8 cellular contexts compared by ENCODE assay signal in the genomic region with DNA sequence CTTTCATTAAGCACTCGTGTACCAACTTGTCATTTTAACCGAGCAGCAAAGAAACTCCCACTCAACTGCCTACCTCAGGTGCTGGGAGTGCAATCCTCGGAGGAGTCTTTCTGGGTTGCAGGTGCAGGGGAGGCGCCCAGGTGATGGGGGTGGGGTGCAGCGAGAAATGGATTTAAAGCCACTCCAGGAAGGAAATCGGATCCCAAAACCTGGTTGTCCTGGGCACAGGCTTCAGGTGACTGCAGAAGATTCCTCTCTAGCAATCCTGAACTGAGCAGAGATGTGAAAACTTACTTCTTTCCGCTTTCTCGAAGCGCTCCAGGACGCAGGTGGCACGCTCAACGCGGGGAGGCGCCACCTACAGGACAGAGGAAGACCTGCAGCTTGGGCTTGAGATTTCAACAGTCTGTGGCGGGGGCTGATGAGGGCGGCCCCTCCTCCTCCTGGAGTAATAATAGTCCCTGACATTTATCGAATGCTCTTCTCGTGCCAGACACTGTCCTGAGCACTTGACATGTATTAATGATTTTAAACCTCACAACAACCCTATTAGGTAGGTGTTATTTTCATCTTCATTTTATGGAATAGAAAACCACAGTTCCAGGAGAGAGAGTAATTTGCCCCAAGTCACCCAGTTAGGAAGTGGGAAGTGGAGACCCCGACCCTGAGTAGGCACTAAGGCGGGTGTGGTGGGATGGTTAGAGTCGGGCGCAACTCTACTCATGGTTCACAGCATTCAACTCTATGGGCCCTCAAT. TPM values are rescaled to one million over a fixed set of nuclear protein-coding genes. Genes with fewer than 3 reads are reported as not detected.
DNase-seq lines count a peak whose midpoint lies in the region; ATAC-seq and TF ChIP-seq lines count a peak whose summit lies in the region.

No MANE protein-coding gene starts in this region.

- H3K79me2 ChIP-seq in parathyroid adenoma: no peaks in the 10 kb centered on the region

- peaks cover 3% of the 10 kb centered on the region for H3K9me3 Mint-ChIP-seq in activated T-helper 17 cell treated with anti-CD3 and anti-CD28 coated beads, Interleukin-2, amount 50 U/mL, for 72 hours

- peak; percentile 96 for TF ChIP-seq CTCF in RWPE1 (conservative IDR thresholded peaks at IDR 0.05; ENCODE audit: low read depth)
- peak; percentile 91 for TF ChIP-seq CTCF in parathyroid adenoma (IDR thresholded peaks at IDR 0.05)
- TF ChIP-seq CTCF in upper lobe of right lung (IDR thresholded peaks at IDR 0.05): peak; percentile 98

- no peaks in the 10 kb centered on the region for H3K36me3 ChIP-seq in parathyroid adenoma (ENCODE audit: control insufficient read depth, insufficient read depth, low read length)
- H3K36me3 ChIP-seq in upper lobe of right lung: no peaks in the 10 kb centered on the region

- no peak overlapping the region for H3K9ac ChIP-seq in parathyroid adenoma

- H3K4me3 ChIP-seq in Jurkat, Clone E6-1 (ENCODE audit: low read length): peak overlapping the region; percentile 13
- no peak overlapping the region for H3K4me3 ChIP-seq in parathyroid adenoma (ENCODE audit: low read depth, low read length)
- H3K4me3 ChIP-seq in upper lobe of right lung: no peak overlapping the region

- intact Hi-C loops in upper lobe of right lung (cut with DNase I): loop anchor here (10.0 kb wide), 1 partner anchor 72 kb away; no protein-coding TSS in a partner anchor

- CTCF ChIA-PET in RWPE1 (lab: Yijun Ruan, JAX): interaction anchor here (0.5 to 1.4 kb wide), 13 partner anchors 12 to 881 kb away, joined by 3 to 5 read pairs (median 3); no protein-coding TSS in a partner anchor

- POLR2A ChIA-PET in RWPE1 (lab: Yijun Ruan, JAX; ENCODE audit: low non-redundant PET): no interaction called here

- no peaks in the 10 kb centered on the region for H3K27me3 ChIP-seq in parathyroid adenoma (ENCODE audit: control insufficient read depth, insufficient read depth, low read length)
- peaks cover 17% of the 10 kb centered on the region for H3K27me3 ChIP-seq in upper lobe of right lung

- peak overlapping the region; percentile 59 for H2AFZ ChIP-seq in parathyroid adenoma

- H3K4me2 ChIP-seq in parathyroid adenoma (ENCODE audit: low read length): peak overlapping the region; percentile 31

- ATAC-seq in activated T-helper 17 cell treated with anti-CD3 and anti-CD28 coated beads, Interleukin-2, amount 50 U/mL, for 72 hours (replicated peaks): peak; percentile 57
- ATAC-seq in upper lobe of right lung: peak; percentile 97

- H3K27ac Mint-ChIP-seq in activated T-helper 17 cell treated with anti-CD3 and anti-CD28 coated beads, Interleukin-2, amount 50 U/mL, for 72 hours: peak overlapping the region; percentile 5

- H3K4me3 Mint-ChIP-seq in activated T-helper 17 cell treated with anti-CD3 and anti-CD28 coated beads, Interleukin-2, amount 50 U/mL, for 72 hours: peak overlapping the region; percentile 73

- H3K9me3 ChIP-seq in parathyroid adenoma (ENCODE audit: control insufficient read depth, low read length) (no peaks in the 10 kb centered on the region), upper lobe of right lung (no peaks in the 10 kb centered on the region)

- H3K4me1 ChIP-seq in parathyroid adenoma (no peaks in the 10 kb centered on the region), upper lobe of right lung (no peaks in the 10 kb centered on the region)

- DNase-seq in DMS 273 (lab: John Stamatoyannopoulos, UW; ENCODE audit: unreplicated experiment): peak; percentile 79
- DNase-seq in DMS 273 treated with DMSO at 0.1 percent for 48 hours (lab: John Stamatoyannopoulos, UW): no peak
- DNase-seq in Jurkat, Clone E6-1 (ENCODE audit: low read depth, low spot score): no peak
- peak; percentile 64 for DNase-seq in RWPE1 (ENCODE audit: low spot score)
- DNase-seq in germinal center (ENCODE audit: low spot score): peak; percentile 71
- peak; percentile 79 for DNase-seq in upper lobe of right lung

- H3K27ac ChIP-seq in RWPE1 (no peak overlapping the region), parathyroid adenoma (no peak overlapping the region), upper lobe of right lung (no peak overlapping the region)

- H3K4me1 Mint-ChIP-seq in activated T-helper 17 cell treated with anti-CD3 and anti-CD28 coated beads, Interleukin-2, amount 50 U/mL, for 72 hours: peaks cover 46% of the 10 kb centered on the region

- H3K36me3 Mint-ChIP-seq in activated T-helper 17 cell treated with anti-CD3 and anti-CD28 coated beads, Interleukin-2, amount 50 U/mL, for 72 hours (ENCODE audit: low read depth): no peaks in the 10 kb centered on the region

- no peaks in the 10 kb centered on the region for H3K27me3 Mint-ChIP-seq in activated T-helper 17 cell treated with anti-CD3 and anti-CD28 coated beads, Interleukin-2, amount 50 U/mL, for 72 hours

RNA-seq across cellular contexts. Expression of gene SKAP1, which starts 27.2 kb away (rescaled TPM):
- polyA plus RNA-seq in Jurkat, Clone E6-1 (2012; ENCODE audit: insufficient read depth, insufficient read length): 35.2 TPM
- total RNA-seq in activated T-helper 17 cell treated with anti-CD3 and anti-CD28 coated beads, Interleukin-2, amount 50 U/mL, for 72 hours: 100 to 1,000 TPM in 1 of 2 donors, 10 to 100 TPM in 1; 71.4 to 103 TPM
- 5.1 TPM for total RNA-seq in upper lobe of right lung

Comparison
In these comparisons a context has a peak if more than half of its experiments do, and no peak if none do; other contexts are left out.
1. DNase-seq: peak in DMS 273 (single experiment), RWPE1 (single experiment), germinal center (single experiment) and upper lobe of right lung (single experiment); none in DMS 273 treated with DMSO at 0.1 percent for 48 hours (single experiment) and Jurkat, Clone E6-1 (single experiment).
2. RNA of gene SKAP1, which starts 27.2 kb away (total RNA-seq): 71.4 to 103 TPM in activated T-helper 17 cell treated with anti-CD3 and anti-CD28 coated beads, Interleukin-2, amount 50 U/mL, for 72 hours; 5.1 TPM in upper lobe of right lung (single experiment); every median in the first group is over 10 times any median in the second.
3. Peak in every context shown above with its lines, with median percentiles within 50 percentile points of each other: CTCF ChIP-seq.